Comparison of ENCODE assay signal across 11 cellular contexts in genomic region chr12:69897744-69898143, GRCh38.
A peak's percentile ranks its signal among the peaks of the same experiment; 100 is the strongest.
DNase-seq lines count a peak whose midpoint lies in the region; ATAC-seq and TF ChIP-seq lines count a peak whose summit lies in the region.
"Had no signal": no experiment of that assay in that cellular context is flagged by ENCODE, and none has a peak within 500 bp of the region (broad histone marks: within the 10 kb centered on the region; RNA-seq: fewer than 3 reads in every experiment).

No MANE protein-coding gene starts in this region.

- WGBS in sigmoid colon, 2 donors, result 74 to 92% methylated on average over 1 of the region's 1 CpG

- no peaks in the 10 kb centered on the region for H3K9me3 ChIP-seq in Peyer's patch
- no peaks in the 10 kb centered on the region for H3K9me3 ChIP-seq in sigmoid colon

- H3K4me1 ChIP-seq in Peyer's patch, result no peaks in the 10 kb centered on the region
- H3K4me1 ChIP-seq in sigmoid colon, result no peaks in the 10 kb centered on the region

- peak; percentile 71 for DNase-seq in Ammon's horn (ENCODE audit: low spot score)
- peak; percentile 31 for DNase-seq in NCI-H226
- DNase-seq in epithelial cell of prostate (ENCODE audit: low read depth, low spot score), result peak; percentile 43
- peak; percentile 56 for DNase-seq in midbrain (lab: John Stamatoyannopoulos, UW)
- DNase-seq in Peyer's patch, result no peak
- no peak for DNase-seq in activated CD4-positive, alpha-beta T cell treated with anti-CD3 and anti-CD28 coated beads for 4 hours
- DNase-seq in sigmoid colon, result no peak
- DNase-seq: activated naive CD8-positive, alpha-beta T cell treated with anti-CD3 and anti-CD28 coated beads, Interleukin-2, amount 10 ng/mL, durations not matched to agents 7 days and 5 days; Kasumi-1; kidney had no signal

- peak overlapping the region; percentile 61 for H3K27ac ChIP-seq in epithelial cell of prostate
- no peak overlapping the region for H3K27ac ChIP-seq in Peyer's patch
- no peak overlapping the region for H3K27ac ChIP-seq in sigmoid colon

- intact Hi-C loops in sigmoid colon (cut with DNase I), result no loop called here

- no peak overlapping the region for H3K4me3 ChIP-seq in Peyer's patch
- H3K4me3 ChIP-seq in sigmoid colon, result no peak overlapping the region

- no peak for TF ChIP-seq EP300 in sigmoid colon (IDR thresholded peaks at IDR 0.05)

- TF ChIP-seq CTCF in Peyer's patch (IDR thresholded peaks at IDR 0.05) (no peak), sigmoid colon (IDR thresholded peaks at IDR 0.05) (no peak)

- H3K36me3 ChIP-seq in Peyer's patch (peaks cover 0 to 22% (median 0%) of the 10 kb centered on the region in 3 donors), sigmoid colon (no peaks in the 10 kb centered on the region)

- H3K27me3 ChIP-seq in Peyer's patch, result no peaks in the 10 kb centered on the region
- H3K27me3 ChIP-seq in sigmoid colon, result no peaks in the 10 kb centered on the region

- TF ChIP-seq POLR2A in Peyer's patch (IDR thresholded peaks at IDR 0.05), result no peak
- no peak for TF ChIP-seq POLR2A in sigmoid colon (IDR thresholded peaks at IDR 0.05)

- ATAC-seq in GM21390 (IDR thresholded peaks at IDR 0.05; ENCODE audit: unreplicated experiment), result no peak

Comparison
In these comparisons a context has a peak if more than half of its experiments do, and no peak if none do; other contexts are left out.
1. DNase-seq: peak in Ammon's horn (single experiment), NCI-H226 (single experiment), epithelial cell of prostate (single experiment) and midbrain (single experiment); none in Peyer's patch (0 of 3), activated CD4-positive, alpha-beta T cell treated with anti-CD3 and anti-CD28 coated beads for 4 hours (0 of 2) and sigmoid colon (single experiment).